16 cellular contexts compared by ENCODE assay signal in genomic region chr7:33901847-33902246, GRCh38. TPM values are rescaled to one million over a fixed set of nuclear protein-coding genes. Genes with fewer than 3 reads are reported as not detected.
A peak's percentile ranks its signal among the peaks of the same experiment; 100 is the strongest.
DNase-seq lines count a peak whose midpoint lies in the region; ATAC-seq and TF ChIP-seq lines count a peak whose summit lies in the region.
"Had no signal": no experiment of that assay in that cellular context is flagged by ENCODE, and none has a peak within 500 bp of the region (broad histone marks: within the 10 kb centered on the region; RNA-seq: fewer than 3 reads in every experiment).

No MANE protein-coding gene starts in this region.

- no peak overlapping the region for H3K4ac ChIP-seq in H9 (ENCODE audit: low read depth, low read length)

- H3K27me3 ChIP-seq in H9 (ENCODE audit: insufficient read depth, low read length) = peaks cover 10% of the 10 kb centered on the region

- H2AFZ ChIP-seq in H9 (ENCODE audit: low read length) = no peak overlapping the region

- no peak overlapping the region for H3K27ac ChIP-seq in H9 (ENCODE audit: insufficient read length, low read depth, low read length)
- H3K27ac ChIP-seq: KMS-11 had no signal

- CTCF ChIA-PET in WTC11 (lab: Charles Lee) (interaction anchor here (0.5 to 1.4 kb wide), 8 partner anchors 14 to 125 kb away, joined by 3 to 17 read pairs (median 4); no protein-coding TSS in a partner anchor), T-cell (lab: Charles Lee) (interaction anchor here in 1 of 2 donors (0.6 kb wide), 1 partner anchor 153 kb away, joined by 3 read pairs; no protein-coding TSS in a partner anchor)

- H3K4me3 Mint-ChIP-seq in H9 = no peak overlapping the region
- H3K4me3 Mint-ChIP-seq in WTC11 = no peak overlapping the region
- H3K4me3 Mint-ChIP-seq in T-helper 2 cell treated with Interferon-gamma antibody and Interleukin-4, amounts not matched to agents 5 μg/mL and 100 μg/mL, for 36 hours = no peak overlapping the region
- H3K4me3 Mint-ChIP-seq in T-cell = no peak overlapping the region
- H3K4me3 Mint-ChIP-seq: CD8-positive, alpha-beta T cell had no signal

- no peak overlapping the region for H2BK15ac ChIP-seq in H9 (ENCODE audit: low read depth, low read length)

- H3K14ac ChIP-seq in H9 (ENCODE audit: insufficient read depth, low read length) = no peak overlapping the region

- no peaks in the 10 kb centered on the region for H4K20me1 ChIP-seq in H9 (ENCODE audit: control insufficient read depth, insufficient read depth, insufficient read length)

- H2BK120ac ChIP-seq in H9 (ENCODE audit: low read depth, low read length, poor library complexity, severe bottlenecking) = no peak overlapping the region

- H2AK5ac ChIP-seq in H9 (ENCODE audit: insufficient read length, low read length) = no peak overlapping the region

- POLR2A ChIA-PET in WTC11 (lab: Charles Lee) (no interaction called here), T-cell (lab: Charles Lee) (no interaction called here)

- H2BK20ac ChIP-seq in H9 (ENCODE audit: low read depth, low read length, poor library complexity, severe bottlenecking) = no peak overlapping the region

- DNase-seq in H9 (peak; percentile 52), WTC11 (ENCODE audit: low spot score) (peak; percentile 30), iPS-NIHi11 (ENCODE audit: low spot score) (peak; percentile 26), T-cell (no peak), NCI-H82 treated with DMSO at 0.1 percent for 48 hours (lab: John Stamatoyannopoulos, UW; ENCODE audit: unreplicated experiment) (no peak)
- DNase-seq in T-helper 2 cell treated with Interferon-gamma antibody and Interleukin-4, amounts not matched to agents 5 μg/mL and 100 μg/mL, for 36 hours (ENCODE audit: low spot score) = no peak
- DNase-seq: CD8-positive, alpha-beta T cell; COR-L47; DMS153; DMS79 treated with DMSO at 0.1 percent for 48 hours; GDM1 had no signal

- H3K27ac Mint-ChIP-seq in H9 (peak overlapping the region in 1 of 3 experiments; percentile 25; a peak in 1 of 7 replicates), WTC11 (no peak overlapping the region), T-cell (no peak overlapping the region)
- H3K27ac Mint-ChIP-seq in T-helper 2 cell treated with Interferon-gamma antibody and Interleukin-4, amounts not matched to agents 5 μg/mL and 100 μg/mL, for 36 hours = no peak overlapping the region
- H3K27ac Mint-ChIP-seq: CD14-positive monocyte; CD8-positive, alpha-beta T cell had no signal

- WGBS in H9 (ENCODE audit: extremely low coverage, insufficient read length, low lambda C conversion rate) = no CpG with 5 or more reads among the region's 2 CpGs

- TF ChIP-seq CTCF in H9 (conservative IDR thresholded peaks at IDR 0.05) = no peak
- TF ChIP-seq CTCF in WTC11 (IDR thresholded peaks at IDR 0.05) = no peak

- H3K18ac ChIP-seq in H9 (ENCODE audit: insufficient read length, low read depth, low read length) = no peak overlapping the region

- H4K91ac ChIP-seq in H9 (ENCODE audit: insufficient read length, low read depth, low read length) = no peak overlapping the region

- peaks cover 3% of the 10 kb centered on the region for H3K4me1 ChIP-seq in H9 (ENCODE audit: insufficient read depth, low read length)

- peaks cover 41 to 51% of the 10 kb centered on the region in 2 experiments for H3K4me1 Mint-ChIP-seq in H9
- peaks cover 45% of the 10 kb centered on the region for H3K4me1 Mint-ChIP-seq in WTC11
- peaks cover 1% of the 10 kb centered on the region for H3K4me1 Mint-ChIP-seq in T-helper 2 cell treated with Interferon-gamma antibody and Interleukin-4, amounts not matched to agents 5 μg/mL and 100 μg/mL, for 36 hours (ENCODE audit: low read depth)
- peaks cover 7 to 12% (median 9%) of the 10 kb centered on the region in 3 donors for H3K4me1 Mint-ChIP-seq in T-cell

- no peak overlapping the region for H3K9ac ChIP-seq in H9 (ENCODE audit: extremely low read depth, insufficient read length, low read length)
- H3K9ac ChIP-seq: KMS-11 had no signal

- no peak overlapping the region for H4K8ac ChIP-seq in H9 (replicated peaks; ENCODE audit: insufficient read length, low read depth, low read length)

- no peak overlapping the region for H3T11ph ChIP-seq in H9 (ENCODE audit: low read length)

- H3K27me3 Mint-ChIP-seq in H9 (ENCODE audit: low read depth) = peaks cover 60% of the 10 kb centered on the region
- H3K27me3 Mint-ChIP-seq in WTC11 (ENCODE audit: low read depth) = peaks cover 44% of the 10 kb centered on the region
- H3K27me3 Mint-ChIP-seq in T-helper 2 cell treated with Interferon-gamma antibody and Interleukin-4, amounts not matched to agents 5 μg/mL and 100 μg/mL, for 36 hours (ENCODE audit: low read depth) = peaks cover 43% of the 10 kb centered on the region
- peaks cover 56 to 61% of the 10 kb centered on the region in 2 donors for H3K27me3 Mint-ChIP-seq in T-cell

- H3K4me2 ChIP-seq in H9 (ENCODE audit: insufficient read depth, insufficient read length, low read length) = no peak overlapping the region
- H3K4me2 ChIP-seq: KMS-11 had no signal

- no peak overlapping the region for H3K56ac ChIP-seq in H9 (ENCODE audit: insufficient read length, low read depth, low read length)

- no peak overlapping the region for H2BK12ac ChIP-seq in H9 (ENCODE audit: insufficient read length, low read depth, low read length)

- H2BK5ac ChIP-seq in H9 (ENCODE audit: insufficient read length, low read length) = no peak overlapping the region

- H3K79me2 ChIP-seq in H9 (ENCODE audit: insufficient read depth, low read length) = no peaks in the 10 kb centered on the region

- H3K23me2 ChIP-seq in H9 (ENCODE audit: insufficient read length, low read depth, low read length, poor library complexity, severe bottlenecking) = peaks cover 21% of the 10 kb centered on the region

- ATAC-seq in WTC11 (peak; percentile 19), T-cell (replicated peaks in 1 of 4) (no peak), GM19455 (IDR thresholded peaks at IDR 0.05; ENCODE audit: unreplicated experiment) (no peak)
- ATAC-seq: A549; CD8-positive, alpha-beta T cell had no signal

- no peaks in the 10 kb centered on the region for H3K79me1 ChIP-seq in H9 (ENCODE audit: insufficient read depth, low read depth, low read length, poor library complexity, severe bottlenecking)

- H3K23ac ChIP-seq in H9 (ENCODE audit: insufficient read length, low read depth, low read length) = no peak overlapping the region

- H3K9me3 Mint-ChIP-seq in H9 (no peaks in the 10 kb centered on the region; a peak in 1 of 5 replicates), WTC11 (peaks cover 5% of the 10 kb centered on the region; the same call in 1 of the 2 replicates), T-cell (no peaks in the 10 kb centered on the region)
- no peaks in the 10 kb centered on the region for H3K9me3 Mint-ChIP-seq in T-helper 2 cell treated with Interferon-gamma antibody and Interleukin-4, amounts not matched to agents 5 μg/mL and 100 μg/mL, for 36 hours
- H3K9me3 Mint-ChIP-seq: CD8-positive, alpha-beta T cell had no signal

- no peaks in the 10 kb centered on the region for H3K36me3 Mint-ChIP-seq in H9 (ENCODE audit: insufficient read depth in 1 of 3, low read depth in 3 of 3)
- no peaks in the 10 kb centered on the region for H3K36me3 Mint-ChIP-seq in WTC11
- H3K36me3 Mint-ChIP-seq in T-helper 2 cell treated with Interferon-gamma antibody and Interleukin-4, amounts not matched to agents 5 μg/mL and 100 μg/mL, for 36 hours (ENCODE audit: low read depth) = no peaks in the 10 kb centered on the region
- H3K36me3 Mint-ChIP-seq in T-cell = no peaks in the 10 kb centered on the region
- H3K36me3 Mint-ChIP-seq: CD8-positive, alpha-beta T cell had no signal

- H3K9me3 ChIP-seq in H9 (ENCODE audit: control insufficient read depth, low read depth, low read length) = no peaks in the 10 kb centered on the region
- H3K9me3 ChIP-seq: A549 had no signal

- no peak overlapping the region for H4K5ac ChIP-seq in H9 (ENCODE audit: insufficient read length, low read depth, low read length)

TF ChIP-seq in WTC11, 78 proteins besides CTCF, POLR2A, EP300 and RAD21 (continues in another document):
- TF ChIP-seq NFE2L1 (CRISPR knock-in tag; IDR thresholded peaks at IDR 0.05) (no peak), ZNF423 (CRISPR knock-in tag; IDR thresholded peaks at IDR 0.05) (no peak), FOXJ3 (CRISPR knock-in tag; IDR thresholded peaks at IDR 0.05; ENCODE audit: borderline replicate concordance) (no peak), ZNF425 (CRISPR knock-in tag; conservative IDR thresholded peaks at IDR 0.05) (no peak), ZNF219 (CRISPR knock-in tag; IDR thresholded peaks at IDR 0.05; ENCODE audit: borderline replicate concordance) (no peak), GABPB1 (CRISPR knock-in tag; IDR thresholded peaks at IDR 0.05) (no peak), ESRRA (CRISPR knock-in tag; IDR thresholded peaks at IDR 0.05; ENCODE audit: borderline replicate concordance) (no peak)
- TF ChIP-seq, protein P1, sequence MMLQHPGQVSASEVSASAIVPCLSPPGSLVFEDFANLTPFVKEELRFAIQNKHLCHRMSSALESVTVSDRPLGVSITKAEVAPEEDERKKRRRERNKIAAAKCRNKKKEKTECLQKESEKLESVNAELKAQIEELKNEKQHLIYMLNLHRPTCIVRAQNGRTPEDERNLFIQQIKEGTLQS (CRISPR knock-in tag; conservative IDR thresholded peaks at IDR 0.05) = no peak

RNA-seq across cellular contexts. Expression of gene BMPER, which starts 3.5 kb away (rescaled TPM):
- total RNA-seq in H9 (2021) (0.20 and 0.57 TPM in 2 replicates), WTC11 (2021) (1.8 to 2.8 TPM (median 1.9 TPM) in 3 replicates), T-cell (under 1 TPM in 2 of 5 donors, not detected in 3; 0.20 to 0.47 TPM)
- total RNA-seq: CD8-positive, alpha-beta T cell; HT-29 had no signal

Comparison
In these comparisons a context has a peak if more than half of its experiments do, and no peak if none do; other contexts are left out.
1. DNase-seq: peak in H9 (single experiment), WTC11 (single experiment) and iPS-NIHi11 (single experiment); none in T-helper 2 cell treated with Interferon-gamma antibody and Interleukin-4, amounts not matched to agents 5 μg/mL and 100 μg/mL, for 36 hours (single experiment), T-cell (0 of 34) and NCI-H82 treated with DMSO at 0.1 percent for 48 hours (single experiment).